Comparison of ENCODE assay signal across 8 cellular contexts in the genomic region with DNA sequence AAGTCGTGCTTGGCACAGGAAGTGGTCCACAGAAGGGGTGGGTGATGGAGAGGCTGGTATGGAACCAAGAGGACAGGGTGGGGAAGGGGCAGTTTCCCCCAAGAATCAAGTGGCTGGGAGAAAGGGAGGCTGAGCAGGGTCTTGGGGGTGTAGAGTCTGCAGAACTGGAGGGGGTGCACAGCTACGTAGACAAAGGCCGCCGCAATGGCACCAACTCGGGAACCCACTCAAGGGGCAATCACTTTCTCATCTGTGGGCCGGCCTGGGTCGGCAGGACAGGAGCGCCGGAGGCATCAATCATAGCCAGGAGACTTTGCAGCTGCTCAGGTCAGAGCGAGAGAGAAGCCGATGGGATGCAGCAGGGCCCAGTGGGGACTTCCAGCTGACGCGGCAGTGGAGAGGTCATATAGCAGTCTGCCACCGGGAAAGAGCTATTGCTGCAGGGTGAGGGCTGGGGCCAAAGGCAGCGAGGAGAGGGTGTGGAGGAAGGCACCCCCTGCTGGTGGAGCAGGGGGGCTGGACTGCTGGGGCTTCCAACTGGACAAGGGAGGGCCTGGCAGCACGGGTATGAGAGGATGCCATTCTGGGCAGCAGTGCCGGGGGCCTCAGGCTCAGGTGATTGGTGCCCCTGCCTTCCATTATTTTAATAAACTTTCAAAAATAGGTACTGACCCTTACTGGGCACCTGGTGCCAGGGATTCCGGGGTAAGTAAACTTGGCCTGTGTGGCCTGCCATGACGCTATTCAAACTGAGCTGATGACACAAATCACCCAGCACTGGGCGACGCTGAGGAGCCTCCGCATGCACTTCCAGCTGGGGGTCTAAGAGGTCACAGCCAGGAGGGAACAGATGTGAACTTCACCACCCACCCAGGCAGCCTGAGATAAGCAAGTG. TPM values are rescaled to one million over a fixed set of nuclear protein-coding genes. Genes with fewer than 3 reads are reported as not detected.
A peak's percentile ranks its signal among the peaks of the same experiment; 100 is the strongest.
DNase-seq lines count a peak whose midpoint lies in the region; ATAC-seq, FAIRE-seq and TF ChIP-seq lines count a peak whose summit lies in the region.

No MANE protein-coding gene starts in this region.

- H3K27ac Mint-ChIP-seq in T-helper 2 cell treated with Interferon-gamma antibody and Interleukin-4, amounts not matched to agents 5 μg/mL and 100 μg/mL, for 36 hours = peak overlapping the region; percentile 99
- peak overlapping the region; percentile 40 for H3K27ac Mint-ChIP-seq in endodermal cell

- peaks cover 19% of the 10 kb centered on the region for H3K36me3 Mint-ChIP-seq in T-helper 2 cell treated with Interferon-gamma antibody and Interleukin-4, amounts not matched to agents 5 μg/mL and 100 μg/mL, for 36 hours (ENCODE audit: low read depth)
- H3K36me3 Mint-ChIP-seq in endodermal cell (ENCODE audit: low read depth) = peaks cover 20% of the 10 kb centered on the region

- H3K27me3 ChIP-seq in endodermal cell (ENCODE audit: control insufficient read depth, insufficient read depth, low read length, poor library complexity, severe bottlenecking) (no peaks in the 10 kb centered on the region), mucosa of rectum (ENCODE audit: control insufficient read depth in 2 of 2, insufficient read depth in 2 of 2, low read length in 2 of 2) (no peaks in the 10 kb centered on the region)

- H3K4me3 ChIP-seq in endodermal cell (ENCODE audit: low read length) (no peak overlapping the region), mucosa of rectum (ENCODE audit: low read length in 2 of 2) (peak overlapping the region in 1 of 2 donors; percentile 15)

- peak overlapping the region; percentile 85 for H3K4me3 Mint-ChIP-seq in T-helper 2 cell treated with Interferon-gamma antibody and Interleukin-4, amounts not matched to agents 5 μg/mL and 100 μg/mL, for 36 hours
- H3K4me3 Mint-ChIP-seq in endodermal cell = no peak overlapping the region

- H3K9me3 Mint-ChIP-seq in T-helper 2 cell treated with Interferon-gamma antibody and Interleukin-4, amounts not matched to agents 5 μg/mL and 100 μg/mL, for 36 hours = no peaks in the 10 kb centered on the region
- peaks cover 6% of the 10 kb centered on the region for H3K9me3 Mint-ChIP-seq in endodermal cell

- peaks cover 37% of the 10 kb centered on the region for H3K4me1 Mint-ChIP-seq in T-helper 2 cell treated with Interferon-gamma antibody and Interleukin-4, amounts not matched to agents 5 μg/mL and 100 μg/mL, for 36 hours (ENCODE audit: low read depth)
- H3K4me1 Mint-ChIP-seq in endodermal cell = peaks cover 5% of the 10 kb centered on the region

- H3K9me3 ChIP-seq in endodermal cell (ENCODE audit: control insufficient read depth, low read length) (no peaks in the 10 kb centered on the region), mucosa of rectum (ENCODE audit: control insufficient read depth in 2 of 2, low read length in 2 of 2) (no peaks in the 10 kb centered on the region)

- TF ChIP-seq CTCF in D721Med (IDR thresholded peaks at IDR 0.05; ENCODE audit: insufficient read depth, missing control alignments) (peak; percentile 44), endodermal cell (conservative IDR thresholded peaks at IDR 0.05) (peak; percentile 78)

- 81 to 85% methylated on average over 15 to 22 of the region's 22 CpGs for WGBS in endodermal cell (ENCODE audit: insufficient coverage in 1 of 2, insufficient read length in 1 of 2), 2 experiments

- H3K4me1 ChIP-seq in endodermal cell (ENCODE audit: control insufficient read depth, insufficient read depth, low read length) = peaks cover 3% of the 10 kb centered on the region
- H3K4me1 ChIP-seq in mucosa of rectum (ENCODE audit: control insufficient read depth in 2 of 2, insufficient read depth in 2 of 2, low read length in 2 of 2) = peaks cover 13 to 16% of the 10 kb centered on the region in 2 donors

- DNase-seq in D721Med (ENCODE audit: insufficient read length, low spot score) = no peak
- peak; percentile 39 for DNase-seq in HK-2 (ENCODE audit: unreplicated experiment)
- DNase-seq in T-helper 2 cell treated with Interferon-gamma antibody and Interleukin-4, amounts not matched to agents 5 μg/mL and 100 μg/mL, for 36 hours (ENCODE audit: low spot score) = peak; percentile 23
- peak; percentile 85 for DNase-seq in endodermal cell
- no peak for DNase-seq in NOMO-1 (lab: John Stamatoyannopoulos, UW; ENCODE audit: unreplicated experiment in 2 of 2)
- no peak for DNase-seq in activated effector memory CD4-positive, alpha-beta T cell treated with Interleukin-2 at 50 U/mL for 16 hours

- no peaks in the 10 kb centered on the region for H3K27me3 Mint-ChIP-seq in T-helper 2 cell treated with Interferon-gamma antibody and Interleukin-4, amounts not matched to agents 5 μg/mL and 100 μg/mL, for 36 hours (ENCODE audit: low read depth)
- H3K27me3 Mint-ChIP-seq in endodermal cell (ENCODE audit: insufficient read depth) = no peaks in the 10 kb centered on the region

- peak overlapping the region; percentile 51 for H3K27ac ChIP-seq in endodermal cell (ENCODE audit: low read depth, low read length)
- peak overlapping the region; percentile 69 to 88 for H3K27ac ChIP-seq in mucosa of rectum (ENCODE audit: low read depth in 2 of 2, low read length in 2 of 2)

- no peak for ATAC-seq in HG02852 (IDR thresholded peaks at IDR 0.05; ENCODE audit: unreplicated experiment)

- H3K36me3 ChIP-seq in endodermal cell (ENCODE audit: control insufficient read depth, insufficient read depth, low read length) (peaks cover 6% of the 10 kb centered on the region), mucosa of rectum (ENCODE audit: control insufficient read depth in 2 of 2, insufficient read depth in 2 of 2, low read length in 2 of 2) (peaks cover 4 to 11% of the 10 kb centered on the region in 2 donors)

- no peak overlapping the region for H3K9ac ChIP-seq in endodermal cell (ENCODE audit: extremely low read depth, low read length, poor library complexity, severe bottlenecking)
- H3K9ac ChIP-seq in mucosa of rectum (ENCODE audit: low read depth in 1 of 2, low read length in 2 of 2) = peak overlapping the region; percentile 16 to 38

- FAIRE-seq in D721Med (lab: Jason Lieb, UNC) = no peak

RNA-seq across cellular contexts. Expression of gene MTSS2, which starts 52.5 kb away (rescaled TPM):
- 10 to 100 TPM; 23.4 to 24.0 TPM for total RNA-seq in endodermal cell
- 86.6 TPM for polyA plus RNA-seq in endodermal cell (2013, experiment 1 of 2)
- 67.0 TPM for polyA plus RNA-seq in endodermal cell (2013, experiment 2 of 2)

Comparison
In these comparisons a context has a peak if more than half of its experiments do, and no peak if none do; other contexts are left out.
1. DNase-seq: peak in HK-2 (single experiment), T-helper 2 cell treated with Interferon-gamma antibody and Interleukin-4, amounts not matched to agents 5 μg/mL and 100 μg/mL, for 36 hours (single experiment) and endodermal cell (single experiment); none in D721Med (single experiment), NOMO-1 (0 of 2) and activated effector memory CD4-positive, alpha-beta T cell treated with Interleukin-2 at 50 U/mL for 16 hours (single experiment).